ENCODE assay signal across 15 cellular contexts in genomic region chr5:173075137-173075868, GRCh38.
"Had no signal": no experiment of that assay in that cellular context is flagged by ENCODE, and none has a peak within 500 bp of the region (broad histone marks: within the 10 kb centered on the region; RNA-seq: fewer than 3 reads in every experiment).

No MANE protein-coding gene starts in this region.

- H3K27ac Mint-ChIP-seq: activated B cell treated with CpG ODN at 0.5 μM for 24 hours; activated CD8-positive, alpha-beta T cell treated with anti-CD3 and anti-CD28 coated beads for 36 hours; activated naive CD4-positive, alpha-beta T cell treated with anti-CD3 and anti-CD28 coated beads for 36 hours; activated T-helper 1 cell treated with anti-CD3 and anti-CD28 coated beads, Interleukin-12 subunit alpha, Interleukin-12 subunit beta, Interleukin-2, Interleukin-4 antibody, amounts not matched to agents 30 ng/mL and 10 ng/mL and 1 ng/mL, durations not matched to agents 14 hours and 24 hours and 36 hours; natural killer cell; stimulated activated effector memory CD8-positive, alpha-beta T cell treated with anti-CD3 and anti-CD28 coated beads, Interleukin-12 subunit alpha, Interleukin-12 subunit beta, amount 100 ng/mL, for 72 hours had no signal

- H3K4me3 Mint-ChIP-seq: activated B cell treated with CpG ODN at 0.5 μM for 24 hours; activated CD8-positive, alpha-beta T cell treated with anti-CD3 and anti-CD28 coated beads for 36 hours; activated naive CD4-positive, alpha-beta T cell treated with anti-CD3 and anti-CD28 coated beads for 36 hours; activated T-helper 1 cell treated with anti-CD3 and anti-CD28 coated beads, Interleukin-12 subunit alpha, Interleukin-12 subunit beta, Interleukin-2, Interleukin-4 antibody, amounts not matched to agents 30 ng/mL and 10 ng/mL and 1 ng/mL, durations not matched to agents 14 hours and 24 hours and 36 hours; natural killer cell; stimulated activated effector memory CD8-positive, alpha-beta T cell treated with anti-CD3 and anti-CD28 coated beads, Interleukin-12 subunit alpha, Interleukin-12 subunit beta, amount 100 ng/mL, for 72 hours had no signal

- H3K27me3 ChIP-seq: adrenal gland, esophagus squamous epithelium, neutrophil, transverse colon had no signal

- H3K9me3 Mint-ChIP-seq: activated B cell treated with CpG ODN at 0.5 μM for 24 hours; activated naive CD4-positive, alpha-beta T cell treated with anti-CD3 and anti-CD28 coated beads for 36 hours; activated T-helper 1 cell treated with anti-CD3 and anti-CD28 coated beads, Interleukin-12 subunit alpha, Interleukin-12 subunit beta, Interleukin-2, Interleukin-4 antibody, amounts not matched to agents 30 ng/mL and 10 ng/mL and 1 ng/mL, durations not matched to agents 14 hours and 24 hours and 36 hours; natural killer cell; stimulated activated effector memory CD8-positive, alpha-beta T cell treated with anti-CD3 and anti-CD28 coated beads, Interleukin-12 subunit alpha, Interleukin-12 subunit beta, amount 100 ng/mL, for 72 hours had no signal

- H3K27me3 Mint-ChIP-seq: activated B cell treated with CpG ODN at 0.5 μM for 24 hours; activated CD8-positive, alpha-beta T cell treated with anti-CD3 and anti-CD28 coated beads for 36 hours had no signal

- H3K4me3 ChIP-seq: adrenal gland, esophagus squamous epithelium, transverse colon had no signal

- ATAC-seq: activated CD8-positive, alpha-beta T cell treated with anti-CD3 and anti-CD28 coated beads for 36 hours; left ventricle myocardium superior; natural killer cell; stimulated activated effector memory CD8-positive, alpha-beta T cell treated with anti-CD3 and anti-CD28 coated beads, Interleukin-12 subunit alpha, Interleukin-12 subunit beta, amount 100 ng/mL, for 72 hours had no signal

- H3K36me3 Mint-ChIP-seq: natural killer cell; stimulated activated effector memory CD8-positive, alpha-beta T cell treated with anti-CD3 and anti-CD28 coated beads, Interleukin-12 subunit alpha, Interleukin-12 subunit beta, amount 100 ng/mL, for 72 hours had no signal

- H3K27ac ChIP-seq: adrenal gland, neutrophil, transverse colon had no signal

- DNase-seq: activated B cell treated with CpG ODN at 0.5 μM for 24 hours; activated CD4-positive, alpha-beta T cell treated with anti-CD3 and anti-CD28 coated beads for 48 hours; activated CD8-positive, alpha-beta T cell treated with anti-CD3 and anti-CD28 coated beads for 36 hours; activated naive CD4-positive, alpha-beta T cell treated with anti-CD3 and anti-CD28 coated beads for 36 hours; adrenal gland; esophagus squamous epithelium; left ventricle myocardium superior; mesendoderm; natural killer cell; stimulated activated CD4-positive, alpha-beta T cell treated with anti-CD3 and anti-CD28 coated beads, Interleukin-12 subunit alpha, Interleukin-12 subunit beta, amount 100 ng/mL, for 4 hours; stimulated activated CD4-positive, alpha-beta T cell treated with anti-CD3 and anti-CD28 coated beads, Interleukin-2, amount 100 ng/mL, for 24 hours; transverse colon had no signal

- H3K9me3 ChIP-seq: adrenal gland, esophagus squamous epithelium, neutrophil, transverse colon had no signal

- H3K36me3 ChIP-seq: adrenal gland, neutrophil, transverse colon had no signal
